In genomic region chr3:78041486-78041885, GRCh38 we compare ENCODE assay signal across 12 cellular contexts.
DNase-seq lines count a peak whose midpoint lies in the region; ATAC-seq and TF ChIP-seq lines count a peak whose summit lies in the region.
"Had no signal": no experiment of that assay in that cellular context is flagged by ENCODE, and none has a peak within 500 bp of the region (broad histone marks: within the 10 kb centered on the region; RNA-seq: fewer than 3 reads in every experiment).

No MANE protein-coding gene starts in this region.

- no peaks in the 10 kb centered on the region for H3K9me3 ChIP-seq in left lung

- H3K36me3 ChIP-seq in left lung = no peaks in the 10 kb centered on the region

- no peaks in the 10 kb centered on the region for H3K4me1 ChIP-seq in left lung

- TF ChIP-seq CTCF in cardiac fibroblast (IDR thresholded peaks at IDR 0.05; ENCODE audit: low read depth, low read length) = no peak
- TF ChIP-seq CTCF in retinal pigment epithelial cell (conservative IDR thresholded peaks at IDR 0.05; ENCODE audit: low read depth, low read length) = no peak
- no peak for TF ChIP-seq CTCF in left lung (IDR thresholded peaks at IDR 0.05)

- no peak overlapping the region for H3K27ac ChIP-seq in left lung

- DNase-seq in EL = peak; percentile 2
- DNase-seq in NCI-H69 (lab: John Stamatoyannopoulos, UW) = peak; percentile 52
- DNase-seq in cardiac fibroblast (ENCODE audit: low read depth in 2 of 2) = peak; percentile 5 to 19
- peak; percentile 2 for DNase-seq in retinal pigment epithelial cell (ENCODE audit: low read depth)
- no peak for DNase-seq in NCI-H128 (lab: John Stamatoyannopoulos, UW; ENCODE audit: unreplicated experiment)
- no peak for DNase-seq in left lung
- DNase-seq: CD4-positive, alpha-beta memory T cell; NCI-H1436; NCI-H2081; NCI-H526 had no signal

- ATAC-seq in GM21390 (IDR thresholded peaks at IDR 0.05; ENCODE audit: unreplicated experiment) (no peak), left lung (no peak)
- ATAC-seq: HepG2 had no signal

- H3K4me3 ChIP-seq in cardiac fibroblast (replicated peaks in 1 of 2; ENCODE audit: low read depth in 2 of 2, low read length in 2 of 2) = no peak overlapping the region
- no peak overlapping the region for H3K4me3 ChIP-seq in retinal pigment epithelial cell (ENCODE audit: low read length)
- H3K4me3 ChIP-seq in left lung = no peak overlapping the region

- intact Hi-C loops in left lung (cut with DNase I) = no loop called here

- no peaks in the 10 kb centered on the region for H3K27me3 ChIP-seq in left lung

Comparison
In these comparisons a context has a peak if more than half of its experiments do, and no peak if none do; other contexts are left out.
1. DNase-seq: peak in EL (single experiment), NCI-H69 (single experiment), cardiac fibroblast (2 of 2) and retinal pigment epithelial cell (single experiment); none in NCI-H128 (single experiment) and left lung (0 of 2).